Comparison of ENCODE assay signal across 8 cellular contexts in the genomic region with DNA sequence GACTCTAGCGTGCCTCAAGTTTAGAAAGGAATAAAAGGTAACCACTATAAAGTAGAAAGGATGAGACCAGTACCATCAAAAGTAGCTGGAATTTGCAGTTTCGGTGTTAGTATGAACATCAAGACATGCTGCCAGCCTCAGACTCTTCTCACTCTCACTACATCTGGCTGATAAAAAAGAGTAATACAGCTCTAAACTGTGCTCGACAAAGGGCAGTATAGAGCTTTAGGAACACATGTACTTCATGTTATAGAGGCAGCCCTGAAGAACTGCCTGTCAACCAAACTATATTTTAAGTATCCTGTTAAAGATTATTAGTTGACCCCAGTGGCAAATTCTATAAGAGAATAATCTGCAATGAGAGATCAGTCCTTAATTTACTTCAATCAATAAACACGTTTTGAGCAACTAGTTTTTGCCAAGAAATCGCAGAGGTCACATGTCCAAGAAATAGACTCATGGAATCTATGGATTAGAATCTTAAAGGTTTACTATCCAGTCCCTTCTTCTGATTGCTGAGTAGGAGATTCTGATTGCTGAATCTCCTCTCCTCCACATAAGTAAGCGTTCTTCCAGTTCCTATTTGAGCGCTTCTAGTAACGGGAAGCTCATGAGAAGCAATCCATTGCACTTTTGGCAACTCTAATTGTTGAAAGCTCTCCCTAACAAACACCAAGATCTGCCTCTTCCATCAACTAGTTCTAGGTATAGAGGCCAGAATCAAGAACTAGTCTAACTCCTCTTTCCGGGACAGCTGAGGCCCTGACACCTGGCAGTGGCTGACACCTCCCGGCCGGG. TPM values are rescaled to one million over a fixed set of nuclear protein-coding genes. Genes with fewer than 3 reads are reported as not detected.
DNase-seq lines count a peak whose midpoint lies in the region; ATAC-seq, FAIRE-seq and TF ChIP-seq lines count a peak whose summit lies in the region.

No MANE protein-coding gene starts in this region.

- 18% methylated on average over 11 of the region's 11 CpGs for WGBS in GM12878 (ENCODE audit: insufficient coverage, insufficient replicate concordance, low lambda C conversion rate, missing lambda C conversion rate)
- 14% methylated on average over 11 of the region's 11 CpGs for WGBS in right lobe of liver (ENCODE audit: insufficient coverage, low coverage, low lambda C conversion rate, missing lambda C conversion rate)
- 15% methylated on average over 11 of the region's 11 CpGs for WGBS in thymus

- H3K79me2 ChIP-seq in GM12878 (ENCODE audit: control insufficient read depth, insufficient read depth, low read length): peaks cover 35% of the 10 kb centered on the region

- POLR2A ChIA-PET in GM12878 (lab: Charles Lee): interaction anchor here (0.6 to 5.0 kb wide), 9 partner anchors 8 to 402 kb away, joined by 3 to 22 read pairs (median 4); a partner anchor contains a TSS

- peak overlapping the region; percentile 84 for H3K9ac ChIP-seq in GM12878 (ENCODE audit: control insufficient read depth, insufficient read depth, low read length)

- DNase-seq in NCI-H510A treated with DMSO at 0.1 percent for 48 hours (lab: John Stamatoyannopoulos, UW): peak; percentile 42
- no peak for DNase-seq in NCI-H510A (lab: John Stamatoyannopoulos, UW)
- DNase-seq in GM12878 (ENCODE audit: low read depth, low spot score): no peak
- DNase-seq in right lobe of liver: no peak
- DNase-seq in NCI-H1436 treated with DMSO at 0.1 percent for 48 hours (lab: John Stamatoyannopoulos, UW): no peak
- DNase-seq in SKM-1 (lab: John Stamatoyannopoulos, UW; ENCODE audit: unreplicated experiment): no peak

- in situ Hi-C loops in GM12878 (cut with MboI): no loop called here

- H3K36me3 ChIP-seq in KOPT-K1 (ENCODE audit: insufficient read depth, low read length) (peaks cover 19% of the 10 kb centered on the region), GM12878 (ENCODE audit: control insufficient read depth in 2 of 2, insufficient read depth in 2 of 2, low read length in 1 of 2) (no peaks in the 10 kb centered on the region), right lobe of liver (peaks cover 0 to 14% (median 7%) of the 10 kb centered on the region in 4 donors), thymus (ENCODE audit: control insufficient read depth, insufficient read depth) (peaks cover 4% of the 10 kb centered on the region)

- no peak for TF ChIP-seq RAD21 in GM12878 (IDR thresholded peaks at IDR 0.05; ENCODE audit: insufficient read depth, low read depth, low read length)

- H3K9me3 ChIP-seq in KOPT-K1 (ENCODE audit: insufficient read depth, low read length, poor library complexity, severe bottlenecking) (no peaks in the 10 kb centered on the region), GM12878 (replicated peaks; ENCODE audit: control insufficient read depth, insufficient read depth, low read length) (no peaks in the 10 kb centered on the region), right lobe of liver (no peaks in the 10 kb centered on the region), thymus (ENCODE audit: control insufficient read depth) (no peaks in the 10 kb centered on the region)

- TF ChIP-seq CTCF in GM12878 (IDR thresholded peaks at IDR 0.05 in 2 of 3, conservative IDR thresholded peaks at IDR 0.05 in 1 of 3; ENCODE audit: control insufficient read depth in 2 of 3, extremely low read depth in 1 of 3, insufficient read depth in 1 of 3, low read depth in 3 of 3, low read length in 3 of 3) (no peak), right lobe of liver (IDR thresholded peaks at IDR 0.05) (no peak)

- peak overlapping the region; percentile 82 for H2AFZ ChIP-seq in GM12878 (ENCODE audit: control insufficient read depth, low read depth, low read length)

- H4K20me1 ChIP-seq in GM12878 (ENCODE audit: control insufficient read depth, insufficient read depth): no peaks in the 10 kb centered on the region

- peak overlapping the region; percentile 92 for H3K4me3 ChIP-seq in GM12878
- H3K4me3 ChIP-seq in right lobe of liver: peak overlapping the region; percentile 79 to 89 (median 88)
- H3K4me3 ChIP-seq in thymus (ENCODE audit: low read length): peak overlapping the region; percentile 80

- SMC1A ChIA-PET in GM12878 (lab: Charles Lee; ENCODE audit: uncharacterized antibody, unreplicated experiment): interaction anchor here (0.6 to 1.7 kb wide), 12 partner anchors 9 to 204 kb away, joined by 3 to 8 read pairs (median 4); a partner anchor contains a TSS

- H3K27me3 ChIP-seq in GM12878 (replicated peaks in 1 of 2; ENCODE audit: control insufficient read depth in 2 of 2, insufficient read depth in 2 of 2, low read length in 1 of 2) (no peaks in the 10 kb centered on the region), right lobe of liver (no peaks in the 10 kb centered on the region), thymus (ENCODE audit: control insufficient read depth, insufficient read depth) (no peaks in the 10 kb centered on the region)

- no TSS peak for BruUV-seq in GM12878 (replicated peaks; lab: Mats Ljungman, UMichigan)

- FAIRE-seq in GM12878 (lab: Jason Lieb, UNC): no peak

- RAD21 ChIA-PET in GM12878 (lab: Charles Lee; ENCODE audit: unreplicated experiment): interaction anchor here (0.6 to 1.8 kb wide), 5 partner anchors 8 to 227 kb away, joined by 3 to 6 read pairs (median 3); a partner anchor contains a TSS

- H3K27ac ChIP-seq in KOPT-K1 (ENCODE audit: low read depth, low read length, poor library complexity, severe bottlenecking) (peak overlapping the region; percentile 81), GM12878 (ENCODE audit: control insufficient read depth, insufficient read depth) (peak overlapping the region; percentile 85), right lobe of liver (peak overlapping the region; percentile 79 to 91 (median 89)), thymus (ENCODE audit: low read depth) (peak overlapping the region; percentile 94)

- ATAC-seq in GM12878: peak; percentile 19
- ATAC-seq in right lobe of liver: no peak

- intact Hi-C loops in GM12878 (cut with micrococcal nuclease; ENCODE audit: unreplicated experiment): no loop called here
- intact Hi-C loops in right lobe of liver (cut with DNase I): no loop called here

- CTCF ChIA-PET in GM12878 (lab: Yijun Ruan, JAX): interaction anchor here (1.0 to 3.8 kb wide), 10 partner anchors 10 to 226 kb away, joined by 3 to 13 read pairs (median 4); a partner anchor contains a TSS

- TF ChIP-seq EP300 in GM12878 (IDR thresholded peaks at IDR 0.05; ENCODE audit: borderline replicate concordance in 1 of 2, control insufficient read depth in 1 of 2, low read depth in 2 of 2, low read length in 2 of 2): no peak

- H3K4me2 ChIP-seq in GM12878 (ENCODE audit: control insufficient read depth, insufficient read depth): peak overlapping the region; percentile 69

- TF ChIP-seq POLR2A in GM12878 (IDR thresholded peaks at IDR 0.05; ENCODE audit: low read depth, low read length): no peak
- TF ChIP-seq POLR2A in right lobe of liver (IDR thresholded peaks at IDR 0.05): no peak

- H3K4me1 ChIP-seq in GM12878 (ENCODE audit: control insufficient read depth, insufficient read depth, low read length) (peaks cover 18% of the 10 kb centered on the region), right lobe of liver (peaks cover 0 to 37% (median 11%) of the 10 kb centered on the region in 4 donors), thymus (ENCODE audit: control insufficient read depth, insufficient read depth, low read length) (peaks cover 4% of the 10 kb centered on the region)

TF ChIP-seq in GM12878, 131 proteins besides CTCF, POLR2A, EP300 and RAD21:
- TF ChIP-seq CEBPB (IDR thresholded peaks at IDR 0.05; ENCODE audit: borderline replicate concordance in 1 of 2, low read depth in 2 of 2, low read length in 2 of 2): no peak
- TF ChIP-seq, protein P1, sequence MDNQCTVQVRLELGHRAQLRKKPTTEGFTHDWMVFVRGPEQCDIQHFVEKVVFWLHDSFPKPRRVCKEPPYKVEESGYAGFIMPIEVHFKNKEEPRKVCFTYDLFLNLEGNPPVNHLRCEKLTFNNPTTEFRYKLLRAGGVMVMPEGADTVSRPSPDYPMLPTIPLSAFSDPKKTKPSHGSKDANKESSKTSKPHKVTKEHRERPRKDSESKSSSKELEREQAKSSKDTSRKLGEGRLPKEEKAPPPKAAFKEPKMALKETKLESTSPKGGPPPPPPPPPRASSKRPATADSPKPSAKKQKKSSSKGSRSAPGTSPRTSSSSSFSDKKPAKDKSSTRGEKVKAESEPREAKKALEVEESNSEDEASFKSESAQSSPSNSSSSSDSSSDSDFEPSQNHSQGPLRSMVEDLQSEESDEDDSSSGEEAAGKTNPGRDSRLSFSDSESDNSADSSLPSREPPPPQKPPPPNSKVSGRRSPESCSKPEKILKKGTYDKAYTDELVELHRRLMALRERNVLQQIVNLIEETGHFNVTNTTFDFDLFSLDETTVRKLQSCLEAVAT (IDR thresholded peaks at IDR 0.05): 0 out of 2 replicates have a peak, but pooled peaks have one; percentile 22

RNA-seq across cellular contexts. Expression of a gene that starts 0.9 kb away (rescaled TPM):
- 25.9 and 29.7 TPM in 2 replicates for total RNA-seq in GM12878 (2013; cell fraction: nucleolus; rRNA removed)
- 10.4 and 11.7 TPM in 2 replicates for total RNA-seq in GM12878 (2014; rRNA removed)
- 15.5 and 17.3 TPM in 2 replicates for total RNA-seq in GM12878 (2014; rRNA removed; fragmentation: Illumina TruSeq; extraction: Trizol)
- 10.4 and 10.8 TPM in 2 replicates for total RNA-seq in GM12878 (2021)
- 12.7 TPM for polyA plus RNA-seq in GM12878 (2011; ENCODE audit: low read depth)
- polyA plus RNA-seq in GM12878 (2011; rRNA removed): 6.2 and 11.6 TPM in 2 replicates
- polyA plus RNA-seq in GM12878 (2011; cell fraction: cytosol; rRNA removed): 1.3 and 1.7 TPM in 2 replicates
- polyA plus RNA-seq in GM12878 (2011; cell fraction: nucleus; rRNA removed): 4.2 and 5.8 TPM in 2 replicates
- polyA plus RNA-seq in GM12878 (2012): 12.0 and 15.5 TPM in 2 replicates
- polyA plus RNA-seq in GM12878 (2014; fragmentation: Illumina TruSeq; extraction: Trizol): 14.6 and 15.7 TPM in 2 replicates
- polyA plus RNA-seq in GM12878 (2014; fragmentation: Nextera tagmentation; extraction: Ambion mirVana): 10 to 100 TPM in 1 of 2 experiments, 1 to 10 TPM in 1; 7.1 to 11.2 TPM
- polyA plus RNA-seq in GM12878 (2014; rRNA removed): 13.4 and 16.9 TPM in 2 replicates
- 10 to 100 TPM; 18.9 to 19.9 TPM for polyA plus RNA-seq in GM12878 (2016; fragmentation: Nextera tagmentation; extraction: Ambion mirVana)
- 1.6 and 4.1 TPM in 2 replicates for polyA minus RNA-seq in GM12878 (2011; rRNA and poly(A)+ RNA removed)
- 0.94 and 2.3 TPM in 2 replicates for polyA minus RNA-seq in GM12878 (2011; cell fraction: cytosol; rRNA and poly(A)+ RNA removed)
- polyA minus RNA-seq in GM12878 (2011; cell fraction: nucleus; rRNA and poly(A)+ RNA removed): 4.6 and 8.0 TPM in 2 replicates
- total RNA-seq in right lobe of liver: 1 to 10 TPM; 4.4 to 9.0 (median 6.7) TPM
- polyA plus RNA-seq in thymus: 27.3 TPM
